In the genomic region with DNA sequence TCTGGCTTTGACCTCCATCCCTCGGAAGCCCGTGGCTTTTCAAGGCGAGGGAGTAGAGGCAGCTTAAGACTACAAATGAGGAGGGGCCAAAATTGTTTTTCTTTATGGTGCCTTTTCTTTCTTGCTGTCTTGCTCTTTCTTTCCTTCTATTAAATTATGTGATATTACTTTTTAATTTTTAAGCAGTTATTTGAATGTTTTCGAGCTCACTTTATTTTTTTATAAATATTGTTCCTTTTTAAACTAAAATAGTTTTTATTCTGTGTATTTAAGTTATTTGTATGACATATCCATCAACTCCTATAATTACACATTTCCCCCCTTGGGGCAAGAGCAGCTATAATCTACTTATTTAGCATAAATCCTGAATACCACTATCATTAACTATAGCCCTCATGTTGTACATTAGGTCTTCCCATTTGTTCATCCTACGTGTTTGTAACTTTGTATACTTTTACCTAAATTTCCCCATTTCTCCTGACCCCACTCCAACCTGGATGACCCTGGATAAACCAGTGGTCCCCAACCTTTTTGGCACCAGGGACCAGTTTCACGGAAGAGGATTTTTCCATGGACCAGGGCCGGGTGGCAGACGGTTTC, we compare ENCODE assay signal across 8 cellular contexts. TPM values are rescaled to one million over a fixed set of nuclear protein-coding genes. Genes with fewer than 3 reads are reported as not detected.
DNase-seq lines count a peak whose midpoint lies in the region; ATAC-seq, FAIRE-seq and TF ChIP-seq lines count a peak whose summit lies in the region.

No MANE protein-coding gene starts in this region.

- H3K79me2 ChIP-seq in ACC112 (ENCODE audit: control insufficient read depth, insufficient read depth, low read length, unreplicated experiment): peaks cover 66% of the 10 kb centered on the region
- peaks cover 46% of the 10 kb centered on the region for H3K79me2 ChIP-seq in HCT116 (ENCODE audit: insufficient read depth, low read length)
- peaks cover 41% of the 10 kb centered on the region for H3K79me2 ChIP-seq in GM12878 (ENCODE audit: control insufficient read depth, insufficient read depth, low read length)

- CTCF ChIA-PET in HCT116 (lab: Charles Lee): no interaction called here
- CTCF ChIA-PET in GM12878 (lab: Yijun Ruan, JAX): interaction anchor here (0.9 to 1.6 kb wide), 3 partner anchors 12 to 36 kb away, joined by 3 to 5 read pairs (median 3); no protein-coding TSS in a partner anchor

- no peak for ATAC-seq in HCT116
- ATAC-seq in GM12878: no peak

- H3K36me3 ChIP-seq in ACC112 (ENCODE audit: insufficient read depth, low read length): peaks cover 29% of the 10 kb centered on the region
- no peaks in the 10 kb centered on the region for H3K36me3 ChIP-seq in HCT116 (ENCODE audit: control insufficient read depth in 1 of 2, insufficient read depth in 2 of 2, low read length in 2 of 2)
- H3K36me3 ChIP-seq in GM12878 (ENCODE audit: control insufficient read depth in 2 of 2, insufficient read depth in 2 of 2, low read length in 1 of 2): no peaks in the 10 kb centered on the region
- peaks cover 7% of the 10 kb centered on the region for H3K36me3 ChIP-seq in mesodermal cell (ENCODE audit: control insufficient read depth, insufficient read depth, low read length)

- RAD21 ChIA-PET in HCT116 (lab: Charles Lee; ENCODE audit: low non-redundant PET in 1 of 2, low total read pairs in 2 of 2, uncharacterized antibody in 2 of 2, unreplicated experiment in 2 of 2): no interaction called here
- RAD21 ChIA-PET in GM12878 (lab: Charles Lee; ENCODE audit: unreplicated experiment): interaction anchor here (0.8 to 2.1 kb wide), 2 partner anchors 8 to 13 kb away, joined by 3 to 6 read pairs; no protein-coding TSS in a partner anchor

- H3K27ac ChIP-seq in ACC112 (ENCODE audit: low read depth, low read length) (peak overlapping the region; percentile 98), HCT116 (ENCODE audit: low read depth, low read length) (peak overlapping the region; percentile 14; the same call in 1 of the 2 replicates), GM12878 (ENCODE audit: control insufficient read depth, insufficient read depth) (no peak overlapping the region; the same call in 1 of the 2 replicates), mesodermal cell (ENCODE audit: low read depth, low read length, severe bottlenecking) (peak overlapping the region; percentile 87), substantia nigra (ENCODE audit: low read depth, low read length, poor library complexity, severe bottlenecking) (no peak overlapping the region)

- TF ChIP-seq POLR2A in HCT116 (IDR thresholded peaks at IDR 0.05; ENCODE audit: borderline replicate concordance, extremely low read depth, insufficient read depth, insufficient read length): no peak
- no peak for TF ChIP-seq POLR2A in GM12878 (IDR thresholded peaks at IDR 0.05; ENCODE audit: low read depth, low read length)

- no peak overlapping the region for H2AFZ ChIP-seq in ACC112 (ENCODE audit: low read length, unreplicated experiment)
- peak overlapping the region; percentile 83 for H2AFZ ChIP-seq in HCT116 (ENCODE audit: low read depth, low read length, poor library complexity, severe bottlenecking)
- peak overlapping the region; percentile 85 for H2AFZ ChIP-seq in GM12878 (ENCODE audit: control insufficient read depth, low read depth, low read length)

- peak overlapping the region; percentile 81 for H3K4me2 ChIP-seq in HCT116 (ENCODE audit: low read length)
- H3K4me2 ChIP-seq in GM12878 (ENCODE audit: control insufficient read depth, insufficient read depth): peak overlapping the region; percentile 88

- SMC1A ChIA-PET in GM12878 (lab: Charles Lee; ENCODE audit: uncharacterized antibody, unreplicated experiment): interaction anchor here (0.9 to 2.9 kb wide), 3 partner anchors 11 to 76 kb away, joined by 3 to 9 read pairs (median 5); a partner anchor contains a TSS

- no peak for FAIRE-seq in GM12878 (lab: Jason Lieb, UNC)

- DNase-seq in HCT116 (ENCODE audit: low read depth, low spot score) (no peak), GM12878 (ENCODE audit: low read depth, low spot score) (no peak), mucosa of gallbladder (ENCODE audit: low spot score) (no peak), substantia nigra (lab: John Stamatoyannopoulos, UW) (no peak), NCI-H2081 (lab: John Stamatoyannopoulos, UW) (no peak), COLO668 (lab: John Stamatoyannopoulos, UW; ENCODE audit: unreplicated experiment) (no peak)

- POLR2A ChIA-PET in HCT116 (lab: Charles Lee) (interaction anchor here (0.9 to 1.5 kb wide), 4 partner anchors 8 to 41 kb away, joined by 3 to 4 read pairs (median 4); no protein-coding TSS in a partner anchor), GM12878 (lab: Charles Lee) (interaction anchor here (1.0 kb wide), 1 partner anchor 12 kb away, joined by 3 read pairs; no protein-coding TSS in a partner anchor)

- H3K27me3 ChIP-seq in ACC112 (ENCODE audit: insufficient read depth, low read length) (no peaks in the 10 kb centered on the region), HCT116 (ENCODE audit: insufficient read depth, low read length) (no peaks in the 10 kb centered on the region), GM12878 (replicated peaks in 1 of 2; ENCODE audit: control insufficient read depth in 2 of 2, insufficient read depth in 2 of 2, low read length in 1 of 2) (no peaks in the 10 kb centered on the region)

- TF ChIP-seq CTCF in HCT116 (IDR thresholded peaks at IDR 0.05 in 2 of 3, conservative IDR thresholded peaks at IDR 0.05 in 1 of 3; ENCODE audit: borderline replicate concordance in 1 of 3, insufficient read depth in 1 of 3, low read depth in 2 of 3, low read length in 2 of 3) (no peak), GM12878 (IDR thresholded peaks at IDR 0.05 in 2 of 3, conservative IDR thresholded peaks at IDR 0.05 in 1 of 3; ENCODE audit: control insufficient read depth in 2 of 3, extremely low read depth in 1 of 3, insufficient read depth in 1 of 3, low read depth in 3 of 3, low read length in 3 of 3) (no peak)

- H3K9me3 ChIP-seq in HCT116 (ENCODE audit: control insufficient read depth in 1 of 2, insufficient read depth in 1 of 2, low read depth in 1 of 2, low read length in 2 of 2) (no peaks in the 10 kb centered on the region), GM12878 (replicated peaks; ENCODE audit: control insufficient read depth, insufficient read depth, low read length) (no peaks in the 10 kb centered on the region), mesodermal cell (ENCODE audit: control insufficient read depth, low read length) (no peaks in the 10 kb centered on the region)

- TF ChIP-seq EP300 in GM12878 (IDR thresholded peaks at IDR 0.05; ENCODE audit: borderline replicate concordance in 1 of 2, control insufficient read depth in 1 of 2, low read depth in 2 of 2, low read length in 2 of 2): no peak

- WGBS in GM12878 (ENCODE audit: insufficient coverage, insufficient replicate concordance, low lambda C conversion rate, missing lambda C conversion rate): 38% methylated on average over 8 of the region's 8 CpGs
- 83 to 100% methylated on average over 1 of the region's 8 CpGs for WGBS in mesodermal cell (ENCODE audit: insufficient coverage in 2 of 2), 2 experiments

- H3K9me2 ChIP-seq in HCT116 (ENCODE audit: insufficient read depth): no peaks in the 10 kb centered on the region

- no peaks in the 10 kb centered on the region for H4K20me1 ChIP-seq in HCT116 (ENCODE audit: insufficient read depth)
- no peaks in the 10 kb centered on the region for H4K20me1 ChIP-seq in GM12878 (ENCODE audit: control insufficient read depth, insufficient read depth)

- H3K4me1 ChIP-seq in ACC112 (ENCODE audit: control insufficient read depth, insufficient read depth, low read length, unreplicated experiment) (peaks cover 43% of the 10 kb centered on the region), HCT116 (ENCODE audit: control insufficient read depth in 1 of 2, insufficient read depth in 2 of 2, low read length in 2 of 2) (peaks cover 0 to 24% of the 10 kb centered on the region in 2 experiments; a peak in 2 of 4 replicates), GM12878 (ENCODE audit: control insufficient read depth, insufficient read depth, low read length) (no peaks in the 10 kb centered on the region; the same call in 1 of the 2 replicates), mesodermal cell (ENCODE audit: control insufficient read depth, insufficient read depth, low read length, poor library complexity, severe bottlenecking) (no peaks in the 10 kb centered on the region)

- H3K4me3 ChIP-seq in ACC112 (ENCODE audit: low read depth, low read length) (peak overlapping the region; percentile 98), HCT116 (replicated peaks in 1 of 2; ENCODE audit: low read depth in 1 of 2, low read length in 2 of 2) (peak overlapping the region; percentile 79 to 84), GM12878 (peak overlapping the region; percentile 89), mesodermal cell (ENCODE audit: extremely low read depth, insufficient read depth, low read length, poor library complexity, severe bottlenecking) (peak overlapping the region; percentile 67)

- BruUV-seq in HCT116 (replicated peaks; lab: Mats Ljungman, UMichigan): TSS peak; percentile 99
- BruUV-seq in GM12878 (replicated peaks; lab: Mats Ljungman, UMichigan): no TSS peak

- H3K9ac ChIP-seq in HCT116 (ENCODE audit: low read length): peak overlapping the region; percentile 93
- peak overlapping the region; percentile 87 for H3K9ac ChIP-seq in GM12878 (ENCODE audit: control insufficient read depth, insufficient read depth, low read length)

- TF ChIP-seq RAD21 in HCT116 (IDR thresholded peaks at IDR 0.05; ENCODE audit: low read depth): no peak
- TF ChIP-seq RAD21 in GM12878 (IDR thresholded peaks at IDR 0.05; ENCODE audit: insufficient read depth, low read depth, low read length): no peak

- intact Hi-C loops in HCT116 (cut with micrococcal nuclease) (loop anchor here (5.0 kb wide), 1 partner anchor 38 kb away; no protein-coding TSS in a partner anchor), GM12878 (cut with micrococcal nuclease; ENCODE audit: unreplicated experiment) (loop anchor here (2.0 to 5.0 kb wide), 2 partner anchors 42 to 78 kb away; a partner anchor contains a TSS)

- in situ Hi-C loops in GM12878 (cut with MboI): no loop called here

RNA-seq across cellular contexts. Expression of a gene that starts 0.6 kb away (rescaled TPM):
- total RNA-seq in HCT116 (2021; ENCODE audit: unreplicated experiment): 44.2 TPM
- polyA plus RNA-seq in HCT116 (2012): 30.7 and 39.2 TPM in 2 replicates
- total RNA-seq in GM12878 (2013; cell fraction: nucleolus; rRNA removed): 33.5 and 46.4 TPM in 2 replicates
- total RNA-seq in GM12878 (2014; rRNA removed): 37.6 and 46.2 TPM in 2 replicates
- total RNA-seq in GM12878 (2014; rRNA removed; fragmentation: Illumina TruSeq; extraction: Trizol): 45.2 and 50.6 TPM in 2 replicates
- total RNA-seq in GM12878 (2021): 40.5 and 42.1 TPM in 2 replicates
- 16.3 TPM for polyA plus RNA-seq in GM12878 (2011; ENCODE audit: low read depth)
- 77.8 and 89.8 TPM in 2 replicates for polyA plus RNA-seq in GM12878 (2011; rRNA removed)
- 66.3 and 88.2 TPM in 2 replicates for polyA plus RNA-seq in GM12878 (2011; cell fraction: cytosol; rRNA removed)
- 85.8 and 90.9 TPM in 2 replicates for polyA plus RNA-seq in GM12878 (2011; cell fraction: nucleus; rRNA removed)
- 23.7 and 29.2 TPM in 2 replicates for polyA plus RNA-seq in GM12878 (2012)
- 40.4 and 42.7 TPM in 2 replicates for polyA plus RNA-seq in GM12878 (2014; fragmentation: Illumina TruSeq; extraction: Trizol)
- polyA plus RNA-seq in GM12878 (2014; fragmentation: Nextera tagmentation; extraction: Ambion mirVana): 10 to 100 TPM; 40.2 to 60.3 TPM
- 39.2 and 41.4 TPM in 2 replicates for polyA plus RNA-seq in GM12878 (2014; rRNA removed)
- 10 to 100 TPM; 35.4 to 36.8 TPM for polyA plus RNA-seq in GM12878 (2016; fragmentation: Nextera tagmentation; extraction: Ambion mirVana)
- polyA minus RNA-seq in GM12878 (2011; rRNA and poly(A)+ RNA removed): 50.3 and 61.4 TPM in 2 replicates
- 32.2 and 39.0 TPM in 2 replicates for polyA minus RNA-seq in GM12878 (2011; cell fraction: cytosol; rRNA and poly(A)+ RNA removed)
- 101 and 127 TPM in 2 replicates for polyA minus RNA-seq in GM12878 (2011; cell fraction: nucleus; rRNA and poly(A)+ RNA removed)
- 36.1 TPM for polyA plus RNA-seq in mesodermal cell (2013, experiment 1 of 2)
- polyA plus RNA-seq in mesodermal cell (2013, experiment 2 of 2): 37.1 TPM
- 70.3 TPM for total RNA-seq in mucosa of gallbladder

Comparison
In these comparisons a context has a peak if more than half of its experiments do, and no peak if none do; other contexts are left out.
1. H3K27ac ChIP-seq: peak in ACC112 (single experiment), HCT116 (single experiment) and mesodermal cell (single experiment); none in GM12878 (single experiment) and substantia nigra (single experiment).
2. Peak in every context shown above with its lines, with median percentiles within 50 percentile points of each other: H3K4me3 ChIP-seq.